30 cellular contexts compared by ENCODE assay signal in the genomic region with DNA sequence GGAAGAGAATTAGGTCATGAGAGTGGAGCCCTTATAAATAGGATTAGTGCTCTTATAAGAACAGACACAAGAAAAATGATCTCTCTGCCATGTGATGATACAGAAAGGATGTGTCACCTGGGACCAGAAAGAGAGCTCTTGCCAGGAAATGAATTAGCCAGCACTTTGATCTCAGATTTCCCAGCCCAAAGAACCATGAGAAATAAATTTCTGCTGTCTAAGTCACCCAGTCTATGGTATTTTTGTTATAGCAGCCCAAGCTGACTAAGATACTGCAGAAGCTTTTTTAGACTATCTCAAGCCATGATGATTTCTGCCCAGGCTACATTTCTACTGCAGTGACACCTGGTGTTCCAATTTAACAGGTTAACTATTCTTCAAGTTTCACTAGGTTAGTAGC.
DNase-seq lines count a peak whose midpoint lies in the region; ATAC-seq and TF ChIP-seq lines count a peak whose summit lies in the region.
"Had no signal": no experiment of that assay in that cellular context is flagged by ENCODE, and none has a peak within 500 bp of the region (broad histone marks: within the 10 kb centered on the region; RNA-seq: fewer than 3 reads in every experiment).

No MANE protein-coding gene starts in this region.

- no peaks in the 10 kb centered on the region for H3K36me3 ChIP-seq in brain microvascular endothelial cell (replicated peaks)
- H3K36me3 ChIP-seq: colonic mucosa, pancreas had no signal

- no peaks in the 10 kb centered on the region for H3K27me3 Mint-ChIP-seq in activated naive CD4-positive, alpha-beta T cell treated with anti-CD3 and anti-CD28 coated beads, Interleukin-2, amount 10 ng/mL, durations not matched to agents 7 days and 5 days
- H3K27me3 Mint-ChIP-seq in activated T-cell treated with anti-CD3 and anti-CD28 coated beads, Interleukin-2, amount 50 U/mL, for 4 hours (ENCODE audit: low read depth), result no peaks in the 10 kb centered on the region
- H3K27me3 Mint-ChIP-seq in mesothelial cell of epicardium (ENCODE audit: low read depth), result no peaks in the 10 kb centered on the region
- H3K27me3 Mint-ChIP-seq: B cell, brain, IgD-negative memory B cell had no signal

- H3K4me1 Mint-ChIP-seq in activated naive CD4-positive, alpha-beta T cell treated with anti-CD3 and anti-CD28 coated beads, Interleukin-2, amount 10 ng/mL, durations not matched to agents 7 days and 5 days, result peaks cover 26% of the 10 kb centered on the region
- peaks cover 23% of the 10 kb centered on the region for H3K4me1 Mint-ChIP-seq in activated T-cell treated with anti-CD3 and anti-CD28 coated beads, Interleukin-2, amount 50 U/mL, for 4 hours (ENCODE audit: low read depth)
- no peaks in the 10 kb centered on the region for H3K4me1 Mint-ChIP-seq in mesothelial cell of epicardium
- H3K4me1 Mint-ChIP-seq: brain had no signal

- ATAC-seq in activated naive CD4-positive, alpha-beta T cell treated with anti-CD3 and anti-CD28 coated beads, Interleukin-2, amount 50 U/mL, for 72 hours, result peak; percentile 56 to 64
- ATAC-seq in activated T-cell treated with anti-CD3 and anti-CD28 coated beads, Interleukin-2, amount 50 U/mL, for 4 hours, result no peak
- ATAC-seq: heart right ventricle, pancreas, WTC11 had no signal

- H3K27ac Mint-ChIP-seq in activated naive CD4-positive, alpha-beta T cell treated with anti-CD3 and anti-CD28 coated beads, Interleukin-2, amount 50 U/mL, for 72 hours, result no peak overlapping the region
- no peak overlapping the region for H3K27ac Mint-ChIP-seq in activated naive CD4-positive, alpha-beta T cell treated with anti-CD3 and anti-CD28 coated beads, Interleukin-2, amount 10 ng/mL, durations not matched to agents 7 days and 5 days
- H3K27ac Mint-ChIP-seq in mesothelial cell of epicardium, result no peak overlapping the region
- H3K27ac Mint-ChIP-seq: B cell, brain, WTC11 had no signal

- TF ChIP-seq CTCF in brain microvascular endothelial cell (IDR thresholded peaks at IDR 0.05; ENCODE audit: low read depth, low read length, missing control alignments) (no peak), mesothelial cell of epicardium (IDR thresholded peaks at IDR 0.05; ENCODE audit: unreplicated experiment) (no peak)

- no peak overlapping the region for H3K4me3 ChIP-seq in brain microvascular endothelial cell (ENCODE audit: low read depth, low read length)
- H3K4me3 ChIP-seq: colonic mucosa, heart right ventricle, lung, pancreas, tibial nerve had no signal

- H3K27me3 ChIP-seq in brain microvascular endothelial cell (replicated peaks), result no peaks in the 10 kb centered on the region
- H3K27me3 ChIP-seq: colonic mucosa, heart right ventricle, pancreas, tibial nerve had no signal

- no peak for DNase-seq in activated naive CD4-positive, alpha-beta T cell treated with anti-CD3 and anti-CD28 coated beads, Interleukin-2, amount 50 U/mL, for 72 hours (ENCODE audit: low spot score in 2 of 2)
- DNase-seq in activated naive CD4-positive, alpha-beta T cell treated with anti-CD3 and anti-CD28 coated beads, Interleukin-2, amount 10 ng/mL, durations not matched to agents 7 days and 5 days, result no peak
- peak; percentile 73 for DNase-seq in NCI-H82 (lab: John Stamatoyannopoulos, UW)
- peak; percentile 21 for DNase-seq in brain microvascular endothelial cell
- DNase-seq in substantia nigra (lab: John Stamatoyannopoulos, UW), result no peak
- DNase-seq in activated CD4-positive, CD25-positive, alpha-beta regulatory T cell treated with anti-CD3 and anti-CD28 coated beads, Interleukin-2, amount 50 U/mL, for 72 hours, result no peak
- DNase-seq in activated T-cell treated with anti-CD3 and anti-CD28 coated beads, Interleukin-2, amount 50 U/mL, for 4 hours, result no peak
- DNase-seq in mesothelial cell of epicardium (ENCODE audit: low spot score in 2 of 2, unreplicated experiment in 2 of 2), result no peak
- DNase-seq: activated CD4-positive, alpha-beta T cell treated with anti-CD3 and anti-CD28 coated beads, Interleukin-2, amount 50 U/mL, for 48 hours; activated CD8-positive, alpha-beta memory T cell treated with anti-CD3 and anti-CD28 coated beads, Interleukin-2, amount 50 U/mL, for 48 hours; activated effector memory CD4-positive, alpha-beta T cell treated with anti-CD3 and anti-CD28 coated beads, Interleukin-2, amount 50 U/mL, for 16 hours; CD8-positive, alpha-beta memory T cell; colonic mucosa; DMS 273 treated with DMSO at 0.1 percent for 48 hours; effector CD8-positive, alpha-beta T cell; foreskin melanocyte; heart right ventricle; kidney glomerular epithelial cell; NCI-H1105 treated with DMSO at 0.1 percent for 48 hours; NCI-H2029 treated with DMSO at 0.1 percent for 48 hours; NCI-H345; pancreas; SIG-M5; T1000 had no signal

- H3K27ac ChIP-seq in brain microvascular endothelial cell, result no peak overlapping the region
- H3K27ac ChIP-seq in substantia nigra (ENCODE audit: low read depth, low read length, poor library complexity, severe bottlenecking), result no peak overlapping the region
- H3K27ac ChIP-seq: colonic mucosa, heart right ventricle, pancreas, tibial nerve had no signal

- in situ Hi-C loops in brain microvascular endothelial cell (cut with HindIII; ENCODE audit: low pct_ligation_motif_present, low sequenced_read_pairs), result no loop called here

- CTCF ChIA-PET in activated naive CD4-positive, alpha-beta T cell treated with anti-CD3 and anti-CD28 coated beads, Interleukin-2, amount 10 ng/mL, durations not matched to agents 7 days and 5 days (lab: Charles Lee), result no interaction called here

- H3K36me3 Mint-ChIP-seq in activated naive CD4-positive, alpha-beta T cell treated with anti-CD3 and anti-CD28 coated beads, Interleukin-2, amount 50 U/mL, for 72 hours, result peaks cover 59 to 83% of the 10 kb centered on the region in 2 donors
- peaks cover 74% of the 10 kb centered on the region for H3K36me3 Mint-ChIP-seq in activated naive CD4-positive, alpha-beta T cell treated with anti-CD3 and anti-CD28 coated beads, Interleukin-2, amount 10 ng/mL, durations not matched to agents 7 days and 5 days
- H3K36me3 Mint-ChIP-seq in activated T-cell treated with anti-CD3 and anti-CD28 coated beads, Interleukin-2, amount 50 U/mL, for 4 hours (ENCODE audit: insufficient read depth), result peaks cover 61% of the 10 kb centered on the region
- H3K36me3 Mint-ChIP-seq in mesothelial cell of epicardium, result peaks cover 51% of the 10 kb centered on the region

- peaks cover 8 to 41% of the 10 kb centered on the region in 2 donors for H3K9me3 Mint-ChIP-seq in activated naive CD4-positive, alpha-beta T cell treated with anti-CD3 and anti-CD28 coated beads, Interleukin-2, amount 50 U/mL, for 72 hours
- H3K9me3 Mint-ChIP-seq in activated naive CD4-positive, alpha-beta T cell treated with anti-CD3 and anti-CD28 coated beads, Interleukin-2, amount 10 ng/mL, durations not matched to agents 7 days and 5 days, result peaks cover 11% of the 10 kb centered on the region
- peaks cover 33% of the 10 kb centered on the region for H3K9me3 Mint-ChIP-seq in activated T-cell treated with anti-CD3 and anti-CD28 coated beads, Interleukin-2, amount 50 U/mL, for 4 hours
- peaks cover 40% of the 10 kb centered on the region for H3K9me3 Mint-ChIP-seq in mesothelial cell of epicardium

- no peak overlapping the region for H3K4me3 Mint-ChIP-seq in activated naive CD4-positive, alpha-beta T cell treated with anti-CD3 and anti-CD28 coated beads, Interleukin-2, amount 10 ng/mL, durations not matched to agents 7 days and 5 days
- H3K4me3 Mint-ChIP-seq in activated T-cell treated with anti-CD3 and anti-CD28 coated beads, Interleukin-2, amount 50 U/mL, for 4 hours, result no peak overlapping the region
- no peak overlapping the region for H3K4me3 Mint-ChIP-seq in mesothelial cell of epicardium
- H3K4me3 Mint-ChIP-seq: B cell; brain; CD8-positive, alpha-beta memory T cell; IgD-negative memory B cell; WTC11 had no signal

Comparison
In these comparisons a context has a peak if more than half of its experiments do, and no peak if none do; other contexts are left out.
1. ATAC-seq: peak in activated naive CD4-positive, alpha-beta T cell treated with anti-CD3 and anti-CD28 coated beads, Interleukin-2, amount 50 U/mL, for 72 hours (2 of 2); none in activated T-cell treated with anti-CD3 and anti-CD28 coated beads, Interleukin-2, amount 50 U/mL, for 4 hours (0 of 2).
2. DNase-seq: peak in NCI-H82 (single experiment) and brain microvascular endothelial cell (single experiment); none in activated naive CD4-positive, alpha-beta T cell treated with anti-CD3 and anti-CD28 coated beads, Interleukin-2, amount 50 U/mL, for 72 hours (0 of 2), activated naive CD4-positive, alpha-beta T cell treated with anti-CD3 and anti-CD28 coated beads, Interleukin-2, amount 10 ng/mL, durations not matched to agents 7 days and 5 days (single experiment), substantia nigra (0 of 49), activated CD4-positive, CD25-positive, alpha-beta regulatory T cell treated with anti-CD3 and anti-CD28 coated beads, Interleukin-2, amount 50 U/mL, for 72 hours (single experiment), activated T-cell treated with anti-CD3 and anti-CD28 coated beads, Interleukin-2, amount 50 U/mL, for 4 hours (single experiment) and mesothelial cell of epicardium (0 of 2).